In the genomic region with DNA sequence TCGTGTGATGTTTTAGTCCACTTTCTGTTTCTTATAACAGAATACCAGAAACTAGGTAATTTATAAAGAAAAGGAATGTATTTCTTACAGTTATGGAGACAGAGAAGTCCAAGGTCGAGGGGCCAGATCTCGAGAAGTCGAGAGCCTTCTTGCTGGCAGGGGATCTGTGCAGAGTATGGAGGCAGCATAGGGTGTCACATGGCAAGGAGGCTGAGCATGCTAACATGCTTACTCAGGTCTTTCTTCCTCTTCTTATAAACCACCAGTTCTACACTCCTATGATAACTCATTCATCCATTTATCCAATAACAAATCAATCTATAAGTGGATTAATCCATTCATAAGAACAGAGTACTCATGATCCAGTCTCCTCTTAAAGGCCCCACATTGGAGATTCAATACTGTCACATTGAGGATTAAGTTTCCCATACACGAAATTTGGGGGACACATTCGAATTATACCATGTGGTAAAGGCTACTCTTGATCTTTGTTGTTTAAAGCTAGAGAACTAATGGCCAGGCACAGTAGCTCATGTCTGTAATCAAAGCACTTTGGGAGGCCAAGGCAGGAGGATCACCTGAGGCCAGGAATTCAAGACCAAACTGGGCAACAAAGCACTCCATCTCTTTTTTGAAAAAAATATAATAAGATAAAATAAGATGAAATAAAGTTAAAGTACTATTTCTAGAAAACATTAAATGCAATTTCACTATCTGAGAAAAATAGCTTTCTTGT, we compare ENCODE assay signal across 1 cellular context.
TF ChIP-seq lines count a peak whose summit lies in the region.

No MANE protein-coding gene starts in this region.

TF ChIP-seq in endothelial cell of umbilical vein, 7 proteins besides CTCF, POLR2A, EP300 and RAD21 (continued from another document):
- no peak for TF ChIP-seq MYC (IDR thresholded peaks at IDR 0.05; ENCODE audit: low read depth, low read length)
